1 cellular context compared by ENCODE assay signal in the genomic region with DNA sequence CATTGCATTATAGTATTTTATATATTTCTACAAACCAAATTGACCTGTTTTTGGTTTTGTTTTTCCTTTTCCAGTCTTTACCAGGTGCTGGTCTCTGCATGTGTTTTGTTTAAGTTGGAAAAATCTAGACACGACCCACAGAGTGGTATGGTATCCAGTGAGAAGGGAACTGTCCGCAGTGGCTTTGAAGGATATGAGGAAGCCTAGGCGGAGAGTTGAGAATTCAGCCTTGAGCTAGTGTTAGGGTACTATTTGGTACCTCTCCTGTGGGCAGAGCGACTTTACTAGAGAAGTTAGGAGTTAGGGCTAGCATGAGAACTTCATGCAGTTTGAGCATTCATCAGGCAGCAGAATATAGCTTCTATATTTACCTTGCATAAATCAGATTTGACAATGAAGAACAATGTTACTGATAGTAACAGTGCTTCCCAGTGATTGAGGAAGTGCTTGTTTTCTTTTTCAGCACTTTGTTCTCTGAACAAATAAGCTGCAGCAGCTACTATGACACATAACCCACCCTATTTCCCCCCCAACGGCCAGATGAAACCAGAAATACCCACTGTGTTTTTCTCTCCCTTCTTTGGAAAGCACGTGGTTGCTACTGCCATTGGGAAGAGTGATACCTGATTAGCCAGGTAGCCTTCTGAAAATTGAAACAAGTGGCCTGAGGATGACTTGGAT.
TF ChIP-seq lines count a peak whose summit lies in the region.

No MANE protein-coding gene starts in this region.

TF ChIP-seq in GM23338, 12 proteins besides CTCF, POLR2A, EP300 and RAD21:
- TF ChIP-seq, protein P1, sequence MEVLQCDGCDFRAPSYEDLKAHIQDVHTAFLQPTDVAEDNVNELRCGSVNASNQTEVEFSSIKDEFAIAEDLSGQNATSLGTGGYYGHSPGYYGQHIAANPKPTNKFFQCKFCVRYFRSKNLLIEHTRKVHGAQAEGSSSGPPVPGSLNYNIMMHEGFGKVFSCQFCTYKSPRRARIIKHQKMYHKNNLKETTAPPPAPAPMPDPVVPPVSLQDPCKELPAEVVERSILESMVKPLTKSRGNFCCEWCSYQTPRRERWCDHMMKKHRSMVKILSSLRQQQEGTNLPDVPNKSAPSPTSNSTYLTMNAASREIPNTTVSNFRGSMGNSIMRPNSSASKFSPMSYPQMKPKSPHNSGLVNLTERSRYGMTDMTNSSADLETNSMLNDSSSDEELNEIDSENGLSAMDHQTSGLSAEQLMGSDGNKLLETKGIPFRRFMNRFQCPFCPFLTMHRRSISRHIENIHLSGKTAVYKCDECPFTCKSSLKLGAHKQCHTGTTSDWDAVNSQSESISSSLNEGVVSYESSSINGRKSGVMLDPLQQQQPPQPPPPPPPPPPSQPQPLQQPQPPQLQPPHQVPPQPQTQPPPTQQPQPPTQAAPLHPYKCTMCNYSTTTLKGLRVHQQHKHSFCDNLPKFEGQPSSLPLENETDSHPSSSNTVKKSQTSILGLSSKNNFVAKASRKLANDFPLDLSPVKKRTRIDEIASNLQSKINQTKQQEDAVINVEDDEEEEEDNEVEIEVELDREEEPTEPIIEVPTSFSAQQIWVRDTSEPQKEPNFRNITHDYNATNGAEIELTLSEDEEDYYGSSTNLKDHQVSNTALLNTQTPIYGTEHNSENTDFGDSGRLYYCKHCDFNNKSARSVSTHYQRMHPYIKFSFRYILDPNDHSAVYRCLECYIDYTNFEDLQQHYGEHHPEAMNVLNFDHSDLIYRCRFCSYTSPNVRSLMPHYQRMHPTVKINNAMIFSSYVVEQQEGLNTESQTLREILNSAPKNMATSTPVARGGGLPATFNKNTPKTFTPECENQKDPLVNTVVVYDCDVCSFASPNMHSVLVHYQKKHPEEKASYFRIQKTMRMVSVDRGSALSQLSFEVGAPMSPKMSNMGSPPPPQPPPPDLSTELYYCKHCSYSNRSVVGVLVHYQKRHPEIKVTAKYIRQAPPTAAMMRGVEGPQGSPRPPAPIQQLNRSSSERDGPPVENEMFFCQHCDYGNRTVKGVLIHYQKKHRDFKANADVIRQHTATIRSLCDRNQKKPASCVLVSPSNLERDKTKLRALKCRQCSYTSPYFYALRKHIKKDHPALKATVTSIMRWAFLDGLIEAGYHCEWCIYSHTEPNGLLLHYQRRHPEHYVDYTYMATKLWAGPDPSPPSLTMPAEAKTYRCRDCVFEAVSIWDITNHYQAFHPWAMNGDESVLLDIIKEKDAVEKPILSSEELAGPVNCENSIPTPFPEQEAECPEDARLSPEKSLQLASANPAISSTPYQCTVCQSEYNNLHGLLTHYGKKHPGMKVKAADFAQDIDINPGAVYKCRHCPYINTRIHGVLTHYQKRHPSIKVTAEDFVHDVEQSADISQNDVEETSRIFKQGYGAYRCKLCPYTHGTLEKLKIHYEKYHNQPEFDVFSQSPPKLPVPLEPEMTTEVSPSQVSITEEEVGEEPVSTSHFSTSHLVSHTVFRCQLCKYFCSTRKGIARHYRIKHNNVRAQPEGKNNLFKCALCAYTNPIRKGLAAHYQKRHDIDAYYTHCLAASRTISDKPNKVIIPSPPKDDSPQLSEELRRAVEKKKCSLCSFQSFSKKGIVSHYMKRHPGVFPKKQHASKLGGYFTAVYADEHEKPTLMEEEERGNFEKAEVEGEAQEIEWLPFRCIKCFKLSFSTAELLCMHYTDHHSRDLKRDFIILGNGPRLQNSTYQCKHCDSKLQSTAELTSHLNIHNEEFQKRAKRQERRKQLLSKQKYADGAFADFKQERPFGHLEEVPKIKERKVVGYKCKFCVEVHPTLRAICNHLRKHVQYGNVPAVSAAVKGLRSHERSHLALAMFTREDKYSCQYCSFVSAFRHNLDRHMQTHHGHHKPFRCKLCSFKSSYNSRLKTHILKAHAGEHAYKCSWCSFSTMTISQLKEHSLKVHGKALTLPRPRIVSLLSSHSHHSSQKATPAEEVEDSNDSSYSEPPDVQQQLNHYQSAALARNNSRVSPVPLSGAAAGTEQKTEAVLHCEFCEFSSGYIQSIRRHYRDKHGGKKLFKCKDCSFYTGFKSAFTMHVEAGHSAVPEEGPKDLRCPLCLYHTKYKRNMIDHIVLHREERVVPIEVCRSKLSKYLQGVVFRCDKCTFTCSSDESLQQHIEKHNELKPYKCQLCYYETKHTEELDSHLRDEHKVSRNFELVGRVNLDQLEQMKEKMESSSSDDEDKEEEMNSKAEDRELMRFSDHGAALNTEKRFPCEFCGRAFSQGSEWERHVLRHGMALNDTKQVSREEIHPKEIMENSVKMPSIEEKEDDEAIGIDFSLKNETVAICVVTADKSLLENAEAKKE (CRISPR knock-in tag; IDR thresholded peaks at IDR 0.05) = no peak
- no peak for TF ChIP-seq POLR2AphosphoS5 (IDR thresholded peaks at IDR 0.05; ENCODE audit: low read depth)
